In genomic region chr11:62260261-62260953, GRCh38 we compare ENCODE assay signal across 2 cellular contexts.
TF ChIP-seq lines count a peak whose summit lies in the region.

No MANE protein-coding gene starts in this region.

TF ChIP-seq in HepG2, 621 proteins besides CTCF, POLR2A, EP300 and RAD21 (continues in another document):
- TF ChIP-seq NFKBIZ (CRISPR knock-in tag; IDR thresholded peaks at IDR 0.05) (peak; percentile 85; the same call in 1 of the 2 replicates), TAF15 (IDR thresholded peaks at IDR 0.05; ENCODE audit: low read depth, low read length, poor library complexity, severe bottlenecking) (no peak), TCF7L2 (IDR thresholded peaks at IDR 0.05; ENCODE audit: low read depth, low read length) (peak; percentile 92), HMGXB4 (CRISPR knock-in tag; IDR thresholded peaks at IDR 0.05; ENCODE audit: borderline replicate concordance in 1 of 2, low read depth in 1 of 2) (no peak), REST (IDR thresholded peaks at IDR 0.05; ENCODE audit: borderline replicate concordance in 1 of 2, low read depth in 1 of 2, low read length in 2 of 2) (no peak), AFF4 (CRISPR knock-in tag; IDR thresholded peaks at IDR 0.05) (no peak), KMT2A (CRISPR knock-in tag; IDR thresholded peaks at IDR 0.05) (no peak), BRF2 (CRISPR knock-in tag; IDR thresholded peaks at IDR 0.05) (no peak), U2AF1 (optimal IDR thresholded peaks at IDR 0.05; ENCODE audit: low read depth, low read length) (no peak), ZNF567 (CRISPR knock-in tag; IDR thresholded peaks at IDR 0.05; ENCODE audit: borderline replicate concordance) (no peak), MBD4 (IDR thresholded peaks at IDR 0.05; ENCODE audit: borderline replicate concordance, low read length) (peak; percentile 91), ARID2 (CRISPR knock-in tag; IDR thresholded peaks at IDR 0.05; ENCODE audit: borderline replicate concordance) (no peak; the same call in 1 of the 2 replicates), ZFP90 (CRISPR knock-in tag; IDR thresholded peaks at IDR 0.05; ENCODE audit: borderline replicate concordance) (no peak), NCOA5 (CRISPR knock-in tag; IDR thresholded peaks at IDR 0.05) (no peak), ZSCAN30 (CRISPR knock-in tag; IDR thresholded peaks at IDR 0.05) (no peak), RBAK (CRISPR knock-in tag; IDR thresholded peaks at IDR 0.05) (0 out of 2 replicates have a peak, but pooled peaks have one; percentile 32)

TF ChIP-seq in H1, 55 proteins besides CTCF, POLR2A, EP300 and RAD21:
- TF ChIP-seq CHD2 (IDR thresholded peaks at IDR 0.05; ENCODE audit: low read length) (no peak), JUND (IDR thresholded peaks at IDR 0.05; ENCODE audit: low read length) (peak; percentile 55; the same call in 1 of the 2 replicates)
